ENCODE assay signal across 2 cellular contexts in the genomic region with DNA sequence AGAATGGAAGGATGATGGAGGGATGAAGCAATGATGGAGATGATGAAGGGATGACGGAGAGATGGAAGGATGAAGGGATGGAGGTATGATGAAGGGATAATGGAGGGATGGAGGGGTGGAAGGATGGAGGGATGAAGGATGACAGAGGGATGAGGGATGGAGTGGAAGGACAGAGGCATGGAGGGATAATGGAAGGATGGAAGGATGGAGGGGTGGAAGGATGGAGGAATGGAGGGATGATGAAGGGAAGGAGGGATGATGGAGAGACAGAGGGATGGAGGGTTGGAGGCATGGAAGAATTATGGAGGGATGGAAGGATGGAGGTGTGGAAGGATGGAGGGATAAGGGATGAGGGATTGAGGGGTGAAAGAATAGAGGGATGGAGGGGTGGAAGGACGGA.
TF ChIP-seq lines count a peak whose summit lies in the region.

No MANE protein-coding gene starts in this region.

TF ChIP-seq in HepG2, 621 proteins besides CTCF, POLR2A, EP300 and RAD21:
- TF ChIP-seq, protein P1, sequence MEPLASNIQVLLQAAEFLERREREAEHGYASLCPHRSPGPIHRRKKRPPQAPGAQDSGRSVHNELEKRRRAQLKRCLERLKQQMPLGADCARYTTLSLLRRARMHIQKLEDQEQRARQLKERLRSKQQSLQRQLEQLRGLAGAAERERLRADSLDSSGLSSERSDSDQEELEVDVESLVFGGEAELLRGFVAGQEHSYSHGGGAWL (CRISPR knock-in tag; IDR thresholded peaks at IDR 0.05), result no peak
- TF ChIP-seq PCBP2 (optimal IDR thresholded peaks at IDR 0.05; ENCODE audit: low read depth, low read length, poor library complexity, severe bottlenecking), result peak; percentile 79
TF ChIP-seq in HepG2: peak in this region for 1.

TF ChIP-seq in K562, 482 proteins besides CTCF, POLR2A, EP300 and RAD21:
- TF ChIP-seq ELF4 (CRISPR knock-in tag; IDR thresholded peaks at IDR 0.05), result 0 out of 2 replicates have a peak, but pooled peaks have one; percentile 50
- TF ChIP-seq CTBP1 (IDR thresholded peaks at IDR 0.05; ENCODE audit: borderline replicate concordance), result 0 out of 2 replicates have a peak, but pooled peaks have one; percentile 21
- TF ChIP-seq ARID4B (CRISPR knock-in tag; IDR thresholded peaks at IDR 0.05), result no peak
- TF ChIP-seq KDM1A (IDR thresholded peaks at IDR 0.05), result peak; percentile 59 to 70
- no peak for TF ChIP-seq CSDE1 (IDR thresholded peaks at IDR 0.05)
- TF ChIP-seq OTX1 (CRISPR knock-in tag; IDR thresholded peaks at IDR 0.05), result peak; percentile 45; the same call in 1 of the 2 replicates
- TF ChIP-seq MYBL2 (IDR thresholded peaks at IDR 0.05; ENCODE audit: low read depth), result peak; percentile 10; the same call in 1 of the 2 replicates
- TF ChIP-seq MYBL2 (CRISPR knock-in tag; IDR thresholded peaks at IDR 0.05; ENCODE audit: borderline replicate concordance), result no peak
- TF ChIP-seq, protein P2, sequence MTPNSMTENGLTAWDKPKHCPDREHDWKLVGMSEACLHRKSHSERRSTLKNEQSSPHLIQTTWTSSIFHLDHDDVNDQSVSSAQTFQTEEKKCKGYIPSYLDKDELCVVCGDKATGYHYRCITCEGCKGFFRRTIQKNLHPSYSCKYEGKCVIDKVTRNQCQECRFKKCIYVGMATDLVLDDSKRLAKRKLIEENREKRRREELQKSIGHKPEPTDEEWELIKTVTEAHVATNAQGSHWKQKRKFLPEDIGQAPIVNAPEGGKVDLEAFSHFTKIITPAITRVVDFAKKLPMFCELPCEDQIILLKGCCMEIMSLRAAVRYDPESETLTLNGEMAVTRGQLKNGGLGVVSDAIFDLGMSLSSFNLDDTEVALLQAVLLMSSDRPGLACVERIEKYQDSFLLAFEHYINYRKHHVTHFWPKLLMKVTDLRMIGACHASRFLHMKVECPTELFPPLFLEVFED (CRISPR knock-in tag; conservative IDR thresholded peaks at IDR 0.05), result peak; percentile 10; the same call in 1 of the 2 replicates
- TF ChIP-seq HBP1 (CRISPR knock-in tag; IDR thresholded peaks at IDR 0.05), result 0 out of 2 replicates have a peak, but pooled peaks have one; percentile 59
- peak; percentile 83 for TF ChIP-seq ZNF263 (CRISPR knock-in tag; IDR thresholded peaks at IDR 0.05; ENCODE audit: borderline replicate concordance)
- peak in 1 of 2 experiments; percentile 46; a peak in 1 of 4 replicates for TF ChIP-seq HDAC1 (IDR thresholded peaks at IDR 0.05)
